In the genomic region with DNA sequence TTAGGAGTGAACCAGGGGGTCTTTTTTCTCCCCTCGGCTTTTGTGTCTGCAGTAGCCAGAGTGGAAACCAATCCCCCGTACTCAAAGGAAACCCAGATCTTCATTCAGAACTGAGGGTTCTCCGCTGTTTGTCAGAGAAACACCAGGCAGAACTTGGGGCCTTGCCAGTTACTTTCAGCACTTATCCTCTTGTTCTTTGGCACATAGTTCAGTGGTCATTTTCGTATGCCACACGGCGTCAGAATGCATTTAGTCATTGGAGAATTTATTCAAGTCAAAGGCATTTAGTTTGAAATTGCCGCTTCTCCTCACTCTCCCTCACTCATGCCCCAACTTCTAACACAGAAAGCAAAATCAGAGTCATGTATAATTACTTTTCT, we compare ENCODE assay signal across 8 cellular contexts.
DNase-seq lines count a peak whose midpoint lies in the region; ATAC-seq and TF ChIP-seq lines count a peak whose summit lies in the region.

No MANE protein-coding gene starts in this region.

- DNase-seq in activated T-cell treated with anti-CD3 and anti-CD28 coated beads, Interleukin-2, amount 50 U/mL, for 24 hours: no peak
- DNase-seq in activated T-cell treated with anti-CD3 and anti-CD28 coated beads for 4 hours (no peak), chondrocyte (ENCODE audit: low spot score) (no peak), midbrain (lab: John Stamatoyannopoulos, UW) (peak; percentile 50), ureter (ENCODE audit: low spot score) (peak; percentile 61)

- no peaks in the 10 kb centered on the region for H3K9me3 Mint-ChIP-seq in activated T-cell treated with anti-CD3 and anti-CD28 coated beads, Interleukin-2, amount 50 U/mL, for 24 hours
- H3K9me3 Mint-ChIP-seq in chondrocyte (ENCODE audit: low read depth): no peaks in the 10 kb centered on the region

- H3K4me1 Mint-ChIP-seq in activated T-cell treated with anti-CD3 and anti-CD28 coated beads, Interleukin-2, amount 50 U/mL, for 24 hours (ENCODE audit: low read depth): peaks cover 32% of the 10 kb centered on the region
- peaks cover 36% of the 10 kb centered on the region for H3K4me1 Mint-ChIP-seq in chondrocyte (ENCODE audit: low read depth)

- peak overlapping the region; percentile 55 for H3K4me3 Mint-ChIP-seq in activated T-cell treated with anti-CD3 and anti-CD28 coated beads, Interleukin-2, amount 50 U/mL, for 24 hours
- no peak overlapping the region for H3K4me3 Mint-ChIP-seq in chondrocyte (ENCODE audit: unreplicated experiment)

- H3K36me3 Mint-ChIP-seq in activated T-cell treated with anti-CD3 and anti-CD28 coated beads, Interleukin-2, amount 50 U/mL, for 24 hours (ENCODE audit: low read depth): peaks cover 3% of the 10 kb centered on the region
- peaks cover 13% of the 10 kb centered on the region for H3K36me3 Mint-ChIP-seq in chondrocyte (ENCODE audit: low read depth)

- no peaks in the 10 kb centered on the region for H3K27me3 Mint-ChIP-seq in activated T-cell treated with anti-CD3 and anti-CD28 coated beads, Interleukin-2, amount 50 U/mL, for 24 hours
- no peaks in the 10 kb centered on the region for H3K27me3 Mint-ChIP-seq in chondrocyte (ENCODE audit: low read depth)

- no peak for TF ChIP-seq CTCF in chondrocyte (IDR thresholded peaks at IDR 0.05)

- no peak for ATAC-seq in GM21576 (IDR thresholded peaks at IDR 0.05; ENCODE audit: unreplicated experiment)
- ATAC-seq in HG03139 (IDR thresholded peaks at IDR 0.05; ENCODE audit: unreplicated experiment): no peak
- no peak for ATAC-seq in GM21367 (IDR thresholded peaks at IDR 0.05; ENCODE audit: unreplicated experiment)

- peak overlapping the region; percentile 84 for H3K27ac Mint-ChIP-seq in activated T-cell treated with anti-CD3 and anti-CD28 coated beads, Interleukin-2, amount 50 U/mL, for 24 hours
- peak overlapping the region; percentile 80 for H3K27ac Mint-ChIP-seq in chondrocyte (ENCODE audit: unreplicated experiment)

Comparison
In these comparisons a context has a peak if more than half of its experiments do, and no peak if none do; other contexts are left out.
1. DNase-seq: peak in midbrain (single experiment) and ureter (single experiment); none in activated T-cell treated with anti-CD3 and anti-CD28 coated beads, Interleukin-2, amount 50 U/mL, for 24 hours (single experiment), activated T-cell treated with anti-CD3 and anti-CD28 coated beads for 4 hours (single experiment) and chondrocyte (single experiment).